In genomic region chr12:94235894-94236293, GRCh38 we compare ENCODE assay signal across 24 cellular contexts.
"Had no signal": no experiment of that assay in that cellular context is flagged by ENCODE, and none has a peak within 500 bp of the region (broad histone marks: within the 10 kb centered on the region; RNA-seq: fewer than 3 reads in every experiment).

No MANE protein-coding gene starts in this region.

- H3K36me3 ChIP-seq: esophagus muscularis mucosa, uterus had no signal

- H3K4me1 Mint-ChIP-seq: activated CD4-positive, alpha-beta T cell treated with anti-CD3 and anti-CD28 coated beads, Interleukin-2, amount 10 ng/mL, durations not matched to agents 24 days and 14 days; activated naive CD4-positive, alpha-beta T cell treated with anti-CD3 and anti-CD28 coated beads, Interleukin-2, amount 50 U/mL, for 24 hours; central memory CD8-positive, alpha-beta T cell; endodermal cell had no signal

- DNase-seq: activated CD4-positive, alpha-beta memory T cell treated with anti-CD3 and anti-CD28 coated beads, Interleukin-2, amount 10 ng/mL, durations not matched to agents 7 days and 5 days; activated CD4-positive, alpha-beta T cell treated with anti-CD3 and anti-CD28 coated beads, Interleukin-2, amount 10 ng/mL, durations not matched to agents 24 days and 14 days; activated CD4-positive, CD25-positive, alpha-beta regulatory T cell treated with anti-CD3 and anti-CD28 coated beads, Interleukin-2, amount 50 U/mL, for 72 hours; activated naive CD8-positive, alpha-beta T cell treated with anti-CD3 and anti-CD28 coated beads, Interleukin-2, amount 50 U/mL, for 24 hours; activated T-cell treated with anti-CD3 and anti-CD28 coated beads, Interleukin-2, amount 50 U/mL, for 48 hours; endodermal cell; foreskin keratinocyte; heart left ventricle; hypothalamus; naive thymus-derived CD8-positive, alpha-beta T cell; occipital lobe; right cardiac atrium; stimulated activated naive CD8-positive, alpha-beta T cell treated with anti-CD3 and anti-CD28 coated beads, Interleukin-15, amount 100 ng/mL, for 72 hours; substantia nigra; T1000; uterus had no signal

- H3K27me3 ChIP-seq: esophagus muscularis mucosa, heart left ventricle, uterus had no signal

- H3K4me3 Mint-ChIP-seq: activated CD4-positive, alpha-beta memory T cell treated with anti-CD3 and anti-CD28 coated beads, Interleukin-2, amount 10 ng/mL, durations not matched to agents 7 days and 5 days; activated CD4-positive, alpha-beta T cell treated with anti-CD3 and anti-CD28 coated beads, Interleukin-2, amount 10 ng/mL, durations not matched to agents 24 days and 14 days; activated naive CD4-positive, alpha-beta T cell treated with anti-CD3 and anti-CD28 coated beads, Interleukin-2, amount 50 U/mL, for 24 hours; activated naive CD8-positive, alpha-beta T cell treated with anti-CD3 and anti-CD28 coated beads, Interleukin-2, amount 50 U/mL, for 24 hours; central memory CD8-positive, alpha-beta T cell; dendritic cell treated with granulocyte-macrophage colony-stimulating factor and Interleukin-4, amounts not matched to agents 40 ng/mL and 50 ng/mL, for 4 days; endodermal cell; memory B cell; naive thymus-derived CD8-positive, alpha-beta T cell; neural crest cell; stimulated activated naive CD8-positive, alpha-beta T cell treated with anti-CD3 and anti-CD28 coated beads, Interleukin-15, amount 100 ng/mL, for 72 hours; type B pancreatic cell had no signal

- H3K9me3 Mint-ChIP-seq: activated CD4-positive, alpha-beta memory T cell treated with anti-CD3 and anti-CD28 coated beads, Interleukin-2, amount 10 ng/mL, durations not matched to agents 7 days and 5 days; activated naive CD4-positive, alpha-beta T cell treated with anti-CD3 and anti-CD28 coated beads, Interleukin-2, amount 50 U/mL, for 24 hours; activated T-helper 2 cell treated with anti-CD3 and anti-CD28 coated beads, Interferon-gamma antibody, Interleukin-2, Interleukin-4, amounts not matched to agents 10 μg/mL and 5 μg/mL and 100 μg/mL, durations not matched to agents 14 hours and 24 hours and 36 hours; central memory CD8-positive, alpha-beta T cell; dendritic cell treated with granulocyte-macrophage colony-stimulating factor and Interleukin-4, amounts not matched to agents 40 ng/mL and 50 ng/mL, for 4 days; endodermal cell; memory B cell; naive thymus-derived CD8-positive, alpha-beta T cell; neural crest cell; stimulated activated naive CD8-positive, alpha-beta T cell treated with anti-CD3 and anti-CD28 coated beads, Interleukin-15, amount 100 ng/mL, for 72 hours; type B pancreatic cell had no signal

- ATAC-seq: activated naive CD8-positive, alpha-beta T cell treated with anti-CD3 and anti-CD28 coated beads, Interleukin-2, amount 50 U/mL, for 24 hours; foreskin keratinocyte; heart left ventricle; naive thymus-derived CD8-positive, alpha-beta T cell; right cardiac atrium; stimulated activated naive CD8-positive, alpha-beta T cell treated with anti-CD3 and anti-CD28 coated beads, Interleukin-15, amount 100 ng/mL, for 72 hours had no signal

- H3K4me1 ChIP-seq: esophagus muscularis mucosa, foreskin keratinocyte, uterus had no signal

- H3K27ac Mint-ChIP-seq: activated CD4-positive, alpha-beta memory T cell treated with anti-CD3 and anti-CD28 coated beads, Interleukin-2, amount 10 ng/mL, durations not matched to agents 7 days and 5 days; activated CD4-positive, alpha-beta T cell treated with anti-CD3 and anti-CD28 coated beads, Interleukin-2, amount 10 ng/mL, durations not matched to agents 24 days and 14 days; activated naive CD4-positive, alpha-beta T cell treated with anti-CD3 and anti-CD28 coated beads, Interleukin-2, amount 50 U/mL, for 24 hours; activated naive CD8-positive, alpha-beta T cell treated with anti-CD3 and anti-CD28 coated beads, Interleukin-2, amount 50 U/mL, for 24 hours; activated T-helper 2 cell treated with anti-CD3 and anti-CD28 coated beads, Interferon-gamma antibody, Interleukin-2, Interleukin-4, amounts not matched to agents 10 μg/mL and 5 μg/mL and 100 μg/mL, durations not matched to agents 14 hours and 24 hours and 36 hours; dendritic cell treated with granulocyte-macrophage colony-stimulating factor and Interleukin-4, amounts not matched to agents 40 ng/mL and 50 ng/mL, for 4 days; endodermal cell; memory B cell; stimulated activated naive CD8-positive, alpha-beta T cell treated with anti-CD3 and anti-CD28 coated beads, Interleukin-15, amount 100 ng/mL, for 72 hours; type B pancreatic cell had no signal

- H3K9me3 ChIP-seq: esophagus muscularis mucosa, heart left ventricle, uterus had no signal

- H3K27me3 Mint-ChIP-seq: activated CD4-positive, alpha-beta memory T cell treated with anti-CD3 and anti-CD28 coated beads, Interleukin-2, amount 10 ng/mL, durations not matched to agents 7 days and 5 days; activated CD4-positive, alpha-beta T cell treated with anti-CD3 and anti-CD28 coated beads, Interleukin-2, amount 10 ng/mL, durations not matched to agents 24 days and 14 days; activated naive CD4-positive, alpha-beta T cell treated with anti-CD3 and anti-CD28 coated beads, Interleukin-2, amount 50 U/mL, for 24 hours; activated naive CD8-positive, alpha-beta T cell treated with anti-CD3 and anti-CD28 coated beads, Interleukin-2, amount 50 U/mL, for 24 hours; central memory CD8-positive, alpha-beta T cell; dendritic cell treated with granulocyte-macrophage colony-stimulating factor and Interleukin-4, amounts not matched to agents 40 ng/mL and 50 ng/mL, for 4 days; memory B cell; naive thymus-derived CD8-positive, alpha-beta T cell; stimulated activated naive CD8-positive, alpha-beta T cell treated with anti-CD3 and anti-CD28 coated beads, Interleukin-15, amount 100 ng/mL, for 72 hours had no signal

- H3K27ac ChIP-seq: esophagus muscularis mucosa, foreskin keratinocyte, uterus had no signal

- H3K4me3 ChIP-seq: esophagus muscularis mucosa, heart left ventricle, uterus had no signal

- H3K36me3 Mint-ChIP-seq: type B pancreatic cell had no signal
